ENCODE assay signal across 35 cellular contexts in genomic region chr5:76926329-76927105, GRCh38. TPM values are rescaled to one million over a fixed set of nuclear protein-coding genes. Genes with fewer than 3 reads are reported as not detected.
DNase-seq lines count a peak whose midpoint lies in the region; ATAC-seq and TF ChIP-seq lines count a peak whose summit lies in the region.
"Had no signal": no experiment of that assay in that cellular context is flagged by ENCODE, and none has a peak within 500 bp of the region (broad histone marks: within the 10 kb centered on the region; RNA-seq: fewer than 3 reads in every experiment).

No MANE protein-coding gene starts in this region.

- no peak overlapping the region for H3K27ac Mint-ChIP-seq in naive thymus-derived CD4-positive, alpha-beta T cell
- H3K27ac Mint-ChIP-seq: activated CD4-positive, alpha-beta T cell treated with anti-CD3 and anti-CD28 coated beads, Interleukin-2, amount 10 ng/mL, durations not matched to agents 7 days and 5 days; activated naive CD8-positive, alpha-beta T cell treated with anti-CD3 and anti-CD28 coated beads for 36 hours; activated T-cell treated with anti-CD3 and anti-CD28 coated beads, Interleukin-2, amount 50 U/mL, for 24 hours; effector memory CD8-positive, alpha-beta T cell; stimulated activated naive CD8-positive, alpha-beta T cell treated with anti-CD3 and anti-CD28 coated beads, Interleukin-15, Interleukin-2, amounts not matched to agents 100 ng/mL and 50 ng/mL, for 24 hours had no signal

- DNase-seq in A172 (ENCODE audit: low spot score) (peak; percentile 12), LNCaP clone FGC (ENCODE audit: low read depth) (peak; percentile 63), choroid plexus epithelial cell (ENCODE audit: low read depth) (peak; percentile 26), mesendoderm (peak; percentile 38), mucosa of gallbladder (ENCODE audit: low spot score) (no peak), UCSD-AML1 (lab: John Stamatoyannopoulos, UW; ENCODE audit: unreplicated experiment) (no peak), NCI-H1694 treated with DMSO at 0.1 percent for 48 hours (lab: John Stamatoyannopoulos, UW) (no peak)
- DNase-seq in naive thymus-derived CD4-positive, alpha-beta T cell: no peak
- DNase-seq: 8988T; activated CD4-positive, alpha-beta T cell treated with anti-CD3 and anti-CD28 coated beads, Interleukin-2, amount 10 ng/mL, durations not matched to agents 7 days and 5 days; activated effector memory CD4-positive, alpha-beta T cell treated with anti-CD3 and anti-CD28 coated beads, Interleukin-2, amount 50 U/mL, for 16 hours; activated naive CD8-positive, alpha-beta T cell treated with anti-CD3 and anti-CD28 coated beads for 36 hours; activated T-cell treated with anti-CD3 and anti-CD28 coated beads, Interleukin-2, amount 50 U/mL, for 24 hours; aorta; caudate nucleus; cortex of kidney; DMS79 treated with DMSO at 0.1 percent for 48 hours; effector memory CD8-positive, alpha-beta T cell; foreskin fibroblast; lower lobe of right lung; NCI-H1694; NCI-H82; posterior cingulate gyrus; right cardiac atrium; SJCRH30; stimulated activated CD8-positive, alpha-beta memory T cell treated with anti-CD3 and anti-CD28 coated beads, Interleukin-4, amount 100 ng/mL, for 48 hours; SW 1271; T-helper 9 cell; testis had no signal

- peak overlapping the region; percentile 43 for H3K27ac ChIP-seq in mesendoderm (ENCODE audit: low read depth, low read length)
- no peak overlapping the region for H3K27ac ChIP-seq in naive thymus-derived CD4-positive, alpha-beta T cell (ENCODE audit: low read depth, low read length)
- H3K27ac ChIP-seq: HL-60, lower lobe of right lung, SJCRH30, testis had no signal

- no peaks in the 10 kb centered on the region for H3K36me3 Mint-ChIP-seq in naive thymus-derived CD4-positive, alpha-beta T cell
- H3K36me3 Mint-ChIP-seq: activated naive CD8-positive, alpha-beta T cell treated with anti-CD3 and anti-CD28 coated beads for 36 hours had no signal

- H3K4me3 ChIP-seq in LNCaP clone FGC (ENCODE audit: low read depth, low read length): no peak overlapping the region
- H3K4me3 ChIP-seq in choroid plexus epithelial cell (ENCODE audit: low read depth, low read length): no peak overlapping the region
- H3K4me3 ChIP-seq in mesendoderm (ENCODE audit: low read length): no peak overlapping the region
- no peak overlapping the region for H3K4me3 ChIP-seq in naive thymus-derived CD4-positive, alpha-beta T cell (ENCODE audit: low read length)
- H3K4me3 ChIP-seq: lower lobe of right lung, SJCRH30, testis had no signal

- H2AK5ac ChIP-seq in mesendoderm (ENCODE audit: low read length): no peak overlapping the region

- H3K4me1 ChIP-seq in mesendoderm (ENCODE audit: control insufficient read depth, low read depth, low read length): peaks cover 6% of the 10 kb centered on the region
- H3K4me1 ChIP-seq in naive thymus-derived CD4-positive, alpha-beta T cell (ENCODE audit: control insufficient read depth in 2 of 2, insufficient read depth in 2 of 2, low read length in 2 of 2): no peaks in the 10 kb centered on the region
- H3K4me1 ChIP-seq: lower lobe of right lung, SJCRH30, testis had no signal

- TF ChIP-seq CTCF in LNCaP clone FGC (IDR thresholded peaks at IDR 0.05; ENCODE audit: control insufficient read depth, extremely low read depth, insufficient read depth) (no peak), choroid plexus epithelial cell (conservative IDR thresholded peaks at IDR 0.05; ENCODE audit: low read depth, low read length) (no peak)

- no peak overlapping the region for H4K5ac ChIP-seq in mesendoderm (ENCODE audit: low read length)

- no peaks in the 10 kb centered on the region for H3K79me1 ChIP-seq in mesendoderm (ENCODE audit: low read length)

- H4K8ac ChIP-seq in mesendoderm (ENCODE audit: low read depth, low read length): no peak overlapping the region

- no peak overlapping the region for H2BK120ac ChIP-seq in mesendoderm (ENCODE audit: low read depth, low read length)

- peaks cover 3 to 16% (median 9%) of the 10 kb centered on the region in 5 donors for H3K27me3 Mint-ChIP-seq in naive thymus-derived CD4-positive, alpha-beta T cell

- H2BK15ac ChIP-seq in mesendoderm (replicated peaks; ENCODE audit: low read depth): no peak overlapping the region

- POLR2A ChIA-PET in naive thymus-derived CD4-positive, alpha-beta T cell (lab: Charles Lee): no interaction called here

- H3K27me3 ChIP-seq in mesendoderm (ENCODE audit: insufficient read depth, low read length, poor library complexity): no peaks in the 10 kb centered on the region
- H3K27me3 ChIP-seq in naive thymus-derived CD4-positive, alpha-beta T cell (ENCODE audit: control insufficient read depth in 2 of 2, insufficient read depth in 2 of 2, low read length in 2 of 2): no peaks in the 10 kb centered on the region
- H3K27me3 ChIP-seq: SJCRH30, testis had no signal

- no peaks in the 10 kb centered on the region for H3K79me2 ChIP-seq in mesendoderm (ENCODE audit: control insufficient read depth, insufficient read depth, low read length)

- intact Hi-C loops in naive thymus-derived CD4-positive, alpha-beta T cell (cut with micrococcal nuclease): no loop called here

- peak overlapping the region; percentile 54 for H2BK5ac ChIP-seq in mesendoderm (ENCODE audit: low read length)

- H3K4ac ChIP-seq in mesendoderm (ENCODE audit: low read depth, low read length): no peak overlapping the region

- CTCF ChIA-PET in naive thymus-derived CD4-positive, alpha-beta T cell (lab: Charles Lee): interaction anchor here (0.6 kb wide), 1 partner anchor 154 kb away, joined by 5 read pairs; no protein-coding TSS in a partner anchor

- peak overlapping the region; percentile 67 for H3K56ac ChIP-seq in mesendoderm (ENCODE audit: low read length)

- no peak overlapping the region for H3K23ac ChIP-seq in mesendoderm (ENCODE audit: low read length)

- H3K9ac ChIP-seq in mesendoderm (ENCODE audit: low read length): peak overlapping the region; percentile 20

- H3K18ac ChIP-seq in mesendoderm (ENCODE audit: low read length): no peak overlapping the region

- no peaks in the 10 kb centered on the region for H3K9me3 ChIP-seq in naive thymus-derived CD4-positive, alpha-beta T cell (ENCODE audit: control insufficient read depth in 2 of 3, low read length in 3 of 3)
- H3K9me3 ChIP-seq: lower lobe of right lung, SJCRH30, testis had no signal

- H3K4me2 ChIP-seq in mesendoderm (ENCODE audit: low read length): no peak overlapping the region

- no peaks in the 10 kb centered on the region for H3K4me1 Mint-ChIP-seq in naive thymus-derived CD4-positive, alpha-beta T cell
- H3K4me1 Mint-ChIP-seq: activated CD4-positive, alpha-beta T cell treated with anti-CD3 and anti-CD28 coated beads, Interleukin-2, amount 10 ng/mL, durations not matched to agents 7 days and 5 days; activated naive CD8-positive, alpha-beta T cell treated with anti-CD3 and anti-CD28 coated beads for 36 hours had no signal

- peaks cover 0 to 2% (median 0%) of the 10 kb centered on the region in 11 donors for H3K9me3 Mint-ChIP-seq in naive thymus-derived CD4-positive, alpha-beta T cell
- H3K9me3 Mint-ChIP-seq: activated CD4-positive, alpha-beta T cell treated with anti-CD3 and anti-CD28 coated beads, Interleukin-2, amount 10 ng/mL, durations not matched to agents 7 days and 5 days; activated naive CD8-positive, alpha-beta T cell treated with anti-CD3 and anti-CD28 coated beads for 36 hours; activated T-cell treated with anti-CD3 and anti-CD28 coated beads, Interleukin-2, amount 50 U/mL, for 24 hours; effector memory CD8-positive, alpha-beta T cell; stimulated activated naive CD8-positive, alpha-beta T cell treated with anti-CD3 and anti-CD28 coated beads, Interleukin-15, Interleukin-2, amounts not matched to agents 100 ng/mL and 50 ng/mL, for 24 hours had no signal

- no peaks in the 10 kb centered on the region for H3K36me3 ChIP-seq in mesendoderm (ENCODE audit: control insufficient read depth, insufficient read depth, low read length)
- no peaks in the 10 kb centered on the region for H3K36me3 ChIP-seq in naive thymus-derived CD4-positive, alpha-beta T cell (ENCODE audit: control insufficient read depth in 2 of 3, insufficient read depth in 3 of 3, low read length in 3 of 3)
- H3K36me3 ChIP-seq: lower lobe of right lung, SJCRH30 had no signal

- no peak for ATAC-seq in naive thymus-derived CD4-positive, alpha-beta T cell
- ATAC-seq: effector memory CD8-positive, alpha-beta T cell; lower lobe of right lung had no signal

- no CpG with 5 or more reads among the region's 6 CpGs for WGBS in mesendoderm (ENCODE audit: extremely low coverage, insufficient coverage, low lambda C conversion rate)

- H3K4me3 Mint-ChIP-seq in naive thymus-derived CD4-positive, alpha-beta T cell: no peak overlapping the region
- H3K4me3 Mint-ChIP-seq: activated CD4-positive, alpha-beta T cell treated with anti-CD3 and anti-CD28 coated beads, Interleukin-2, amount 10 ng/mL, durations not matched to agents 7 days and 5 days; activated naive CD8-positive, alpha-beta T cell treated with anti-CD3 and anti-CD28 coated beads for 36 hours; activated T-cell treated with anti-CD3 and anti-CD28 coated beads, Interleukin-2, amount 50 U/mL, for 24 hours; effector memory CD8-positive, alpha-beta T cell; stimulated activated naive CD8-positive, alpha-beta T cell treated with anti-CD3 and anti-CD28 coated beads, Interleukin-15, Interleukin-2, amounts not matched to agents 100 ng/mL and 50 ng/mL, for 24 hours had no signal

RNA-seq across cellular contexts. Expression of gene CRHBP, which starts 26.3 kb away (rescaled TPM):
- total RNA-seq in A172 (2014; rRNA removed; shearing (Covaris generic)): 0.14 TPM in 1 of 2 replicates, not detected in the other
- 0.24 TPM for polyA plus RNA-seq in mesendoderm (2013, experiment 1 of 2)
- polyA plus RNA-seq in mesendoderm (2013, experiment 2 of 2): 0.21 TPM
- total RNA-seq in mucosa of gallbladder: 1.5 TPM
- 1 to 10 TPM in 1 of 5 experiments, under 1 TPM in 1, not detected in 3; 0.60 to 3.2 TPM for total RNA-seq in naive thymus-derived CD4-positive, alpha-beta T cell
- not detected for polyA plus RNA-seq in naive thymus-derived CD4-positive, alpha-beta T cell
- total RNA-seq: activated naive CD8-positive, alpha-beta T cell treated with anti-CD3 and anti-CD28 coated beads for 36 hours; H1; LHCN-M2; NCI-H460; SJCRH30 had no signal
- polyA plus RNA-seq: keratinocyte had no signal

Comparison
In these comparisons a context has a peak if more than half of its experiments do, and no peak if none do; other contexts are left out.
1. DNase-seq: peak in A172 (single experiment), LNCaP clone FGC (single experiment), choroid plexus epithelial cell (single experiment) and mesendoderm (single experiment); none in mucosa of gallbladder (single experiment), UCSD-AML1 (single experiment), NCI-H1694 treated with DMSO at 0.1 percent for 48 hours (single experiment) and naive thymus-derived CD4-positive, alpha-beta T cell (0 of 9).